In genomic region chr13:29850213-29850898, GRCh38 we compare ENCODE assay signal across 8 cellular contexts. TPM values are rescaled to one million over a fixed set of nuclear protein-coding genes. Genes with fewer than 3 reads are reported as not detected.
DNase-seq lines count a peak whose midpoint lies in the region; ATAC-seq and TF ChIP-seq lines count a peak whose summit lies in the region.

TSS of gene UBL3 (minus strand) at chr13:29850617. CDS start at chr13:29849538, 1,079 bp downstream.

- H3K4me1 ChIP-seq in adrenal gland (replicated peaks in 1 of 2) = peaks cover 0 to 29% of the 10 kb centered on the region in 2 donors
- H3K4me1 ChIP-seq in heart right ventricle = peaks cover 0 to 40% (median 19%) of the 10 kb centered on the region in 9 donors
- peaks cover 6 to 23% (median 13%) of the 10 kb centered on the region in 4 donors for H3K4me1 ChIP-seq in transverse colon

- intact Hi-C loops in adrenal gland (cut with DNase I) = loop anchor here (10.0 kb wide), 1 partner anchor 264 kb away; no protein-coding TSS in a partner anchor
- intact Hi-C loops in heart right ventricle (cut with DNase I) = loop anchor here in 4 of 10 donors (2.0 to 10.0 kb wide), 3 partner anchors 72 to 346 kb away; no protein-coding TSS in a partner anchor
- intact Hi-C loops in transverse colon (cut with DNase I; ENCODE audit: low total_unique reads) = loop anchor here (10.0 kb wide), 1 partner anchor 256 kb away; the partner anchor contains the start of gene SLC7A1

- H3K27me3 ChIP-seq in adrenal gland (no peaks in the 10 kb centered on the region), heart right ventricle (no peaks in the 10 kb centered on the region), transverse colon (no peaks in the 10 kb centered on the region)

- in situ Hi-C loops in GM13977 (cut with MboI; ENCODE audit: low pct_unique_long_range_greater_than_20kb, low sequenced_read_pairs, unreplicated experiment) (no loop called here), transverse colon (cut with MboI; ENCODE audit: low pct_ligation_motif_present in 1 of 4, low pct_unique_long_range_greater_than_20kb in 1 of 4, low sequenced_read_pairs in 3 of 4) (no loop called here)

- H3K9me3 ChIP-seq in adrenal gland (replicated peaks in 1 of 3) (no peaks in the 10 kb centered on the region), heart right ventricle (no peaks in the 10 kb centered on the region), transverse colon (no peaks in the 10 kb centered on the region)

- H3K4me3 ChIP-seq in adrenal gland (peak within 1 kb of the TSS; percentile 0 to 91 (median 64)), heart right ventricle (peak within 1 kb of the TSS; percentile 62 to 98 (median 92)), transverse colon (peak within 1 kb of the TSS; percentile 73 to 91 (median 82))

- TF ChIP-seq CTCF in GM13977 (IDR thresholded peaks at IDR 0.05; ENCODE audit: extremely low read depth, insufficient read depth, missing control alignments) (no peak), adrenal gland (IDR thresholded peaks at IDR 0.05) (no peak), heart right ventricle (IDR thresholded peaks at IDR 0.05) (no peak), transverse colon (IDR thresholded peaks at IDR 0.05) (no peak)

- TF ChIP-seq EP300 in transverse colon (IDR thresholded peaks at IDR 0.05; ENCODE audit: low read depth) = no peak

- H3K27ac ChIP-seq in adrenal gland = peak within 1 kb of the TSS; percentile 93 to 99 (median 98)
- peak within 1 kb of the TSS; percentile 94 to 99 (median 98) for H3K27ac ChIP-seq in heart right ventricle
- peak within 1 kb of the TSS; percentile 96 to 99 (median 98) for H3K27ac ChIP-seq in transverse colon

- WGBS in adrenal gland, 4 donors = 0 to 1% (median 1%) methylated on average over 44 to 64 of the region's 64 CpGs
- WGBS in heart right ventricle, 2 donors = 0 to 1% methylated on average over 59 to 64 of the region's 64 CpGs
- 0% methylated on average over 44 of the region's 64 CpGs; no CpG with 5 or more reads in 1 of the 2 donors for WGBS in transverse colon (ENCODE audit: low coverage in 1 of 2), 2 donors

- H3K36me3 ChIP-seq in adrenal gland (replicated peaks in 1 of 2) (no peaks in the 10 kb centered on the region), heart right ventricle (no peaks in the 10 kb centered on the region), transverse colon (no peaks in the 10 kb centered on the region)

- ATAC-seq in HG02870 (IDR thresholded peaks at IDR 0.05; ENCODE audit: unreplicated experiment) (peak; percentile 88), heart right ventricle (peak; percentile 95 to 99 (median 98))

- DNase-seq in GM13977 (ENCODE audit: low spot score) (peak; percentile 96), NCI-H146 treated with DMSO at 0.1 percent for 48 hours (lab: John Stamatoyannopoulos, UW; ENCODE audit: unreplicated experiment) (peak; percentile 71), T-helper 1 cell (peak; percentile 86 to 97 (median 90)), adrenal gland (peak; percentile 96 to 98 (median 97)), heart right ventricle (peak; percentile 96 to 97), pons (ENCODE audit: low spot score) (peak; percentile 98), transverse colon (peak; percentile 98)

- peak; percentile 82 to 83 for TF ChIP-seq POLR2A in adrenal gland (IDR thresholded peaks at IDR 0.05)
- TF ChIP-seq POLR2A in transverse colon (IDR thresholded peaks at IDR 0.05) = peak; percentile 97

RNA-seq across cellular contexts. Expression of gene UBL3, which starts in this region (rescaled TPM):
- total RNA-seq in adrenal gland = 10 to 100 TPM; 18.8 to 28.8 (median 24.3) TPM
- 10 to 100 TPM in 1 of 3 donors, 1 to 10 TPM in 2; 7.7 to 30.2 (median 9.6) TPM for polyA plus RNA-seq in adrenal gland
- total RNA-seq in heart right ventricle = 10 to 100 TPM; 18.3 to 24.3 (median 21.0) TPM
- 10 to 100 TPM in 1 of 2 donors, 1 to 10 TPM in 1; 6.7 to 12.1 TPM for polyA plus RNA-seq in heart right ventricle
- 10 to 100 TPM in 3 of 4 donors, 1 to 10 TPM in 1; 8.8 to 77.1 (median 60.0) TPM for total RNA-seq in transverse colon

Comparison
In these comparisons a context has a peak if more than half of its experiments do, and no peak if none do; other contexts are left out.
1. Peak in every context shown above with its lines: DNase-seq, ATAC-seq, H3K4me3 ChIP-seq and H3K27ac ChIP-seq.